ENCODE assay signal across 30 cellular contexts in the genomic region with DNA sequence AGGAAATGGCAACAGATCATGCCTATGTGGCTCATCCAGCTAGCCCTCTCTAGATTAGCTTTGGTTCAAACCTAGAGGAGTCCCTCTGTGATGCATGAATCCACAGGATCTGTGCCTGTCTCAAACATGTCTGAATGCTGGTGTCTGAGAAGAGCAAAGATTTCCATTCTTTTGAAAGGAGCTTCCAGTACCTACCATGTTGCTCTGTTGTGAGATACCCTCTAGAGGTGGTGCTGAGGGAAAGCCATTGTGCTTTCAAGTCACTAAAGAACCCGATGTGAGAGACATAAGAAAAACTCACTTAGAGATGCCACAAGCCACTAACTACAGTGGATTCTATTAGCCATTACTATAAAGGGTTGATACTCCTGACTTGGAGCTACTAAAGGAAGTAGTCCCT.
"Had no signal": no experiment of that assay in that cellular context is flagged by ENCODE, and none has a peak within 500 bp of the region (broad histone marks: within the 10 kb centered on the region; RNA-seq: fewer than 3 reads in every experiment).

No MANE protein-coding gene starts in this region.

- DNase-seq: colonic mucosa; effector CD8-positive, alpha-beta T cell; foreskin keratinocyte; heart left ventricle; immature natural killer cell; islet precursor cell; kidney glomerular epithelial cell; left colon; left ventricle myocardium inferior; lower lobe of right lung; right lobe of liver; small intestine; stimulated activated CD4-positive, alpha-beta T cell treated with anti-CD3 and anti-CD28 coated beads, Interleukin-15, amount 100 ng/mL, for 24 hours; stimulated activated CD4-positive, alpha-beta T cell treated with anti-CD3 and anti-CD28 coated beads, Interleukin-2, amount 100 ng/mL, for 48 hours; stimulated activated naive CD4-positive, alpha-beta T cell; stimulated activated naive CD8-positive, alpha-beta T cell treated with anti-CD3 and anti-CD28 coated beads, Interleukin-15, amount 100 ng/mL, for 72 hours; transverse colon; upper lobe of right lung; uterus had no signal

- H3K4me3 ChIP-seq: colonic mucosa, esophagus muscularis mucosa, gastroesophageal sphincter, heart left ventricle, hepatocyte, left ventricle myocardium inferior, lower lobe of right lung, right lobe of liver, suprapubic skin, transverse colon, upper lobe of right lung, uterus had no signal

- H3K79me2 ChIP-seq: hepatocyte, parathyroid adenoma had no signal

- FAIRE-seq: endothelial cell of umbilical vein, small intestine had no signal

- H3K27me3 Mint-ChIP-seq: dendritic cell treated with granulocyte-macrophage colony-stimulating factor and Interleukin-4, amounts not matched to agents 40 ng/mL and 50 ng/mL, for 4 days; natural killer cell treated with Interleukin-12 subunit alpha and Interleukin-12 subunit beta and Interleukin-15 and Interleukin-18, amount 100 ng/mL, for 72 hours; progenitor cell of endocrine pancreas; stimulated activated naive CD8-positive, alpha-beta T cell treated with anti-CD3 and anti-CD28 coated beads, Interleukin-15, amount 100 ng/mL, for 72 hours had no signal

- H3K9me3 Mint-ChIP-seq: dendritic cell treated with granulocyte-macrophage colony-stimulating factor and Interleukin-4, amounts not matched to agents 40 ng/mL and 50 ng/mL, for 4 days; natural killer cell treated with Interleukin-12 subunit alpha and Interleukin-12 subunit beta and Interleukin-15 and Interleukin-18, amount 100 ng/mL, for 72 hours; neural crest cell; stimulated activated naive CD8-positive, alpha-beta T cell treated with anti-CD3 and anti-CD28 coated beads, Interleukin-15, amount 100 ng/mL, for 72 hours had no signal

- H3K4me3 Mint-ChIP-seq: dendritic cell treated with granulocyte-macrophage colony-stimulating factor and Interleukin-4, amounts not matched to agents 40 ng/mL and 50 ng/mL, for 4 days; immature natural killer cell; natural killer cell treated with Interleukin-12 subunit alpha and Interleukin-12 subunit beta and Interleukin-15 and Interleukin-18, amount 100 ng/mL, for 72 hours; neural crest cell; stimulated activated naive CD8-positive, alpha-beta T cell treated with anti-CD3 and anti-CD28 coated beads, Interleukin-15, amount 100 ng/mL, for 72 hours had no signal

- ATAC-seq: foreskin keratinocyte; gastroesophageal sphincter; heart left ventricle; left colon; lower lobe of right lung; natural killer cell treated with Interleukin-12 subunit alpha and Interleukin-12 subunit beta and Interleukin-15 and Interleukin-18, amount 100 ng/mL, for 72 hours; right lobe of liver; stimulated activated naive CD8-positive, alpha-beta T cell treated with anti-CD3 and anti-CD28 coated beads, Interleukin-15, amount 100 ng/mL, for 72 hours; upper lobe of right lung had no signal

- H2AFZ ChIP-seq: hepatocyte, parathyroid adenoma had no signal

- H3K36me3 Mint-ChIP-seq: immature natural killer cell; natural killer cell treated with Interleukin-12 subunit alpha and Interleukin-12 subunit beta and Interleukin-15 and Interleukin-18, amount 100 ng/mL, for 72 hours had no signal

- H3K27ac ChIP-seq: colonic mucosa, esophagus muscularis mucosa, foreskin keratinocyte, gastroesophageal sphincter, heart left ventricle, hepatocyte, left ventricle myocardium inferior, lower lobe of right lung, neutrophil, parathyroid adenoma, right lobe of liver, suprapubic skin, transverse colon, upper lobe of right lung, uterus had no signal

- H3K27ac Mint-ChIP-seq: dendritic cell treated with granulocyte-macrophage colony-stimulating factor and Interleukin-4, amounts not matched to agents 40 ng/mL and 50 ng/mL, for 4 days; immature natural killer cell; natural killer cell treated with Interleukin-12 subunit alpha and Interleukin-12 subunit beta and Interleukin-15 and Interleukin-18, amount 100 ng/mL, for 72 hours; progenitor cell of endocrine pancreas; stimulated activated naive CD8-positive, alpha-beta T cell treated with anti-CD3 and anti-CD28 coated beads, Interleukin-15, amount 100 ng/mL, for 72 hours had no signal

- H3K4me2 ChIP-seq: hepatocyte had no signal

- H3K9me3 ChIP-seq: colonic mucosa, esophagus muscularis mucosa, gastroesophageal sphincter, heart left ventricle, left ventricle myocardium inferior, lower lobe of right lung, neutrophil, right lobe of liver, suprapubic skin, transverse colon, upper lobe of right lung, uterus had no signal

- H3K4me1 Mint-ChIP-seq: immature natural killer cell; neural crest cell; stimulated activated naive CD8-positive, alpha-beta T cell treated with anti-CD3 and anti-CD28 coated beads, Interleukin-15, amount 100 ng/mL, for 72 hours had no signal

- H3K9ac ChIP-seq: parathyroid adenoma had no signal

- H3K36me3 ChIP-seq: colonic mucosa, esophagus muscularis mucosa, gastroesophageal sphincter, heart left ventricle, left ventricle myocardium inferior, lower lobe of right lung, neutrophil, right lobe of liver, suprapubic skin, transverse colon, upper lobe of right lung, uterus had no signal

- H3K27me3 ChIP-seq: colonic mucosa, esophagus muscularis mucosa, foreskin keratinocyte, gastroesophageal sphincter, heart left ventricle, hepatocyte, neutrophil, right lobe of liver, suprapubic skin, transverse colon, upper lobe of right lung, uterus had no signal

- H3K4me1 ChIP-seq: colonic mucosa, esophagus muscularis mucosa, foreskin keratinocyte, gastroesophageal sphincter, heart left ventricle, left ventricle myocardium inferior, lower lobe of right lung, parathyroid adenoma, right lobe of liver, suprapubic skin, transverse colon, upper lobe of right lung, uterus had no signal
